10 cellular contexts compared by ENCODE assay signal in genomic region chr12:119218863-119219262, GRCh38. TPM values are rescaled to one million over a fixed set of nuclear protein-coding genes. Genes with fewer than 3 reads are reported as not detected.
"Had no signal": no experiment of that assay in that cellular context is flagged by ENCODE, and none has a peak within 500 bp of the region (broad histone marks: within the 10 kb centered on the region; RNA-seq: fewer than 3 reads in every experiment).

No MANE protein-coding gene starts in this region.

RNA-seq across cellular contexts. Expression of gene HSPB8, which starts 40.1 kb away (rescaled TPM):
- total RNA-seq: activated CD4-positive, alpha-beta memory T cell treated with anti-CD3 and anti-CD28 coated beads, Interleukin-2, amount 10 ng/mL, durations not matched to agents 7 days and 5 days; activated CD4-positive, alpha-beta T cell treated with anti-CD3 and anti-CD28 coated beads for 36 hours; activated CD4-positive, alpha-beta T cell treated with anti-CD3 and anti-CD28 coated beads, Interleukin-2, amount 10 ng/mL, durations not matched to agents 7 days and 5 days; activated CD8-positive, alpha-beta memory T cell treated with anti-CD3 and anti-CD28 coated beads, Interleukin-2, amount 10 ng/mL, durations not matched to agents 7 days and 5 days; activated CD8-positive, alpha-beta T cell treated with anti-CD3 and anti-CD28 coated beads, Interleukin-2, amount 10 ng/mL, durations not matched to agents 7 days and 5 days; activated naive CD8-positive, alpha-beta T cell treated with anti-CD3 and anti-CD28 coated beads, Interleukin-2, amount 10 ng/mL, durations not matched to agents 7 days and 5 days; activated T-helper 2 cell treated with anti-CD3 and anti-CD28 coated beads, Interferon-gamma antibody, Interleukin-2, Interleukin-4, amounts not matched to agents 10 μg/mL and 5 μg/mL and 100 μg/mL, durations not matched to agents 14 hours and 24 hours and 36 hours; T-helper 1 cell treated with Interleukin-12 subunit alpha and Interleukin-12 subunit beta and Interleukin-4 antibody, amounts not matched to agents 30 ng/mL and 1 ng/mL, for 36 hours; T-helper 17 cell; T-helper 2 cell treated with Interferon-gamma antibody and Interleukin-4, amounts not matched to agents 100 ng/mL and 5 ng/mL, for 36 hours had no signal
